Comparison of ENCODE assay signal across 20 cellular contexts in the genomic region with DNA sequence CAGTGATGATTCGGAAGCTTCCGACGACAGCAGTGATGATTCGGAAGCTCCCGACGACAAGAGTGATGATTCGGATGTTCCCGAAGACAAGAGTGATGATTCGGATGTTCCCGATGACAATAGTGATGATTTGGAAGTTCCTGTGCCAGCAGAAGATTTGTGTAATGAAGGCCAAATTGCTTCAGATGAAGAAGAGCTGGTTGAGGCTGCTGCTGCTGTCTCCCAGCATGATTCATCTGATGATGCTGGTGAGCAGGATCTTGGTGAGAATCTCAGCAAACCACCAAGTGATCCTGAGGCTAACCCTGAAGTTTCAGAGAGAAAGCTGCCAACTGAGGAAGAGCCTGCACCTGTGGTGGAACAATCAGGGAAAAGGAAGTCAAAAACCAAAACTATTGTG. TPM values are rescaled to one million over a fixed set of nuclear protein-coding genes. Genes with fewer than 3 reads are reported as not detected.
DNase-seq lines count a peak whose midpoint lies in the region; ATAC-seq lines count a peak whose summit lies in the region.
"Had no signal": no experiment of that assay in that cellular context is flagged by ENCODE, and none has a peak within 500 bp of the region (broad histone marks: within the 10 kb centered on the region; RNA-seq: fewer than 3 reads in every experiment).

No MANE protein-coding gene starts in this region.

- peak; percentile 2 for DNase-seq in ELR (ENCODE audit: low read depth)
- no peak for DNase-seq in immature natural killer cell
- DNase-seq in natural killer cell treated with Interleukin-12 subunit alpha and Interleukin-12 subunit beta and Interleukin-15 and Interleukin-18, amount 100 ng/mL, for 72 hours (ENCODE audit: low spot score): no peak
- no peak for DNase-seq in SW480 (ENCODE audit: low spot score)
- DNase-seq in NCI-H1092 (lab: John Stamatoyannopoulos, UW): no peak
- DNase-seq: activated gamma-delta T cell treated with Interleukin-2 at 50 U/mL for 16 hours, body of pancreas, DND-41, erythroblast, left colon, NCI-H187 treated with DMSO at 0.1 percent for 48 hours, NCI-H345, PC-9, spleen, thyroid gland had no signal

- no peak overlapping the region for H2AFZ ChIP-seq in ACC112 (ENCODE audit: low read length, unreplicated experiment)
- H2AFZ ChIP-seq: neural progenitor cell, PC-9 had no signal

- peak overlapping the region; percentile 49; the same call in 1 of the 2 replicates for H3K27ac ChIP-seq in ACC112 (ENCODE audit: low read depth, low read length)
- H3K27ac ChIP-seq: body of pancreas, neural progenitor cell, PC-9, SJSA1, spleen, thyroid gland had no signal

- H3K79me2 ChIP-seq in ACC112 (ENCODE audit: control insufficient read depth, insufficient read depth, low read length, unreplicated experiment): no peaks in the 10 kb centered on the region

- H3K27ac Mint-ChIP-seq in activated T-helper 17 cell treated with anti-CD3 and anti-CD28 coated beads, Interleukin-2, amount 50 U/mL, for 72 hours: peak overlapping the region; percentile 93
- peak overlapping the region; percentile 17 to 77 (median 56) for H3K27ac Mint-ChIP-seq in immature natural killer cell
- no peak overlapping the region for H3K27ac Mint-ChIP-seq in natural killer cell treated with Interleukin-12 subunit alpha and Interleukin-12 subunit beta and Interleukin-15 and Interleukin-18, amount 100 ng/mL, for 72 hours
- H3K27ac Mint-ChIP-seq: neural progenitor cell had no signal

- H3K4me3 Mint-ChIP-seq in activated T-helper 17 cell treated with anti-CD3 and anti-CD28 coated beads, Interleukin-2, amount 50 U/mL, for 72 hours: peak overlapping the region; percentile 59
- no peak overlapping the region for H3K4me3 Mint-ChIP-seq in immature natural killer cell
- no peak overlapping the region for H3K4me3 Mint-ChIP-seq in natural killer cell treated with Interleukin-12 subunit alpha and Interleukin-12 subunit beta and Interleukin-15 and Interleukin-18, amount 100 ng/mL, for 72 hours

- H3K36me3 Mint-ChIP-seq in activated T-helper 17 cell treated with anti-CD3 and anti-CD28 coated beads, Interleukin-2, amount 50 U/mL, for 72 hours (ENCODE audit: low read depth): peaks cover 93% of the 10 kb centered on the region
- peaks cover 24 to 56% (median 36%) of the 10 kb centered on the region in 3 donors for H3K36me3 Mint-ChIP-seq in immature natural killer cell
- H3K36me3 Mint-ChIP-seq in natural killer cell treated with Interleukin-12 subunit alpha and Interleukin-12 subunit beta and Interleukin-15 and Interleukin-18, amount 100 ng/mL, for 72 hours: peaks cover 29% of the 10 kb centered on the region

- H3K4me1 ChIP-seq in ACC112 (ENCODE audit: control insufficient read depth, insufficient read depth, low read length, unreplicated experiment): no peaks in the 10 kb centered on the region
- H3K4me1 ChIP-seq: body of pancreas, neural progenitor cell, SJSA1, thyroid gland had no signal

- peak; percentile 59 for ATAC-seq in activated T-helper 17 cell treated with anti-CD3 and anti-CD28 coated beads, Interleukin-2, amount 50 U/mL, for 72 hours (replicated peaks)
- no peak for ATAC-seq in natural killer cell treated with Interleukin-12 subunit alpha and Interleukin-12 subunit beta and Interleukin-15 and Interleukin-18, amount 100 ng/mL, for 72 hours
- no peak for ATAC-seq in GM21515 (IDR thresholded peaks at IDR 0.05; ENCODE audit: unreplicated experiment)
- ATAC-seq: body of pancreas, left colon had no signal

- H3K27me3 ChIP-seq in ACC112 (ENCODE audit: insufficient read depth, low read length): no peaks in the 10 kb centered on the region
- H3K27me3 ChIP-seq: body of pancreas, neural progenitor cell, SJSA1, spleen, thyroid gland had no signal

- H3K9me3 Mint-ChIP-seq in activated T-helper 17 cell treated with anti-CD3 and anti-CD28 coated beads, Interleukin-2, amount 50 U/mL, for 72 hours: peaks cover 4% of the 10 kb centered on the region
- H3K9me3 Mint-ChIP-seq in immature natural killer cell: no peaks in the 10 kb centered on the region
- no peaks in the 10 kb centered on the region for H3K9me3 Mint-ChIP-seq in natural killer cell treated with Interleukin-12 subunit alpha and Interleukin-12 subunit beta and Interleukin-15 and Interleukin-18, amount 100 ng/mL, for 72 hours

- H3K4me1 Mint-ChIP-seq in activated T-helper 17 cell treated with anti-CD3 and anti-CD28 coated beads, Interleukin-2, amount 50 U/mL, for 72 hours: peaks cover 23% of the 10 kb centered on the region
- peaks cover 39 to 58% of the 10 kb centered on the region in 2 donors for H3K4me1 Mint-ChIP-seq in immature natural killer cell
- H3K4me1 Mint-ChIP-seq in natural killer cell treated with Interleukin-12 subunit alpha and Interleukin-12 subunit beta and Interleukin-15 and Interleukin-18, amount 100 ng/mL, for 72 hours (ENCODE audit: low read depth in 2 of 2): peaks cover 29 to 32% of the 10 kb centered on the region in 2 donors
- H3K4me1 Mint-ChIP-seq: neural progenitor cell had no signal

- peaks cover 5% of the 10 kb centered on the region; the same call in 1 of the 2 replicates for H3K36me3 ChIP-seq in ACC112 (ENCODE audit: insufficient read depth, low read length)
- H3K36me3 ChIP-seq: neural progenitor cell had no signal

- H3K4me3 ChIP-seq in ACC112 (ENCODE audit: low read depth, low read length): no peak overlapping the region
- H3K4me3 ChIP-seq: body of pancreas, neural progenitor cell, PC-9, SJSA1, spleen, thyroid gland had no signal

- no peaks in the 10 kb centered on the region for H3K27me3 Mint-ChIP-seq in activated T-helper 17 cell treated with anti-CD3 and anti-CD28 coated beads, Interleukin-2, amount 50 U/mL, for 72 hours
- H3K27me3 Mint-ChIP-seq in immature natural killer cell (ENCODE audit: low read depth in 3 of 3): peaks cover 0 to 2% (median 2%) of the 10 kb centered on the region in 3 donors
- H3K27me3 Mint-ChIP-seq in natural killer cell treated with Interleukin-12 subunit alpha and Interleukin-12 subunit beta and Interleukin-15 and Interleukin-18, amount 100 ng/mL, for 72 hours: peaks cover 0 to 2% of the 10 kb centered on the region in 2 donors

RNA-seq across cellular contexts. Expression of a gene that starts 14.2 kb away (rescaled TPM):
- 1 to 10 TPM; 4.5 to 9.9 TPM for total RNA-seq in activated T-helper 17 cell treated with anti-CD3 and anti-CD28 coated beads, Interleukin-2, amount 50 U/mL, for 72 hours
- polyA plus RNA-seq in immature natural killer cell: 100 to 1,000 TPM in 1 of 3 donors, 10 to 100 TPM in 2; 31.1 to 108 (median 34.3) TPM
- 10 to 100 TPM in 1 of 2 donors, 1 to 10 TPM in 1; 2.7 to 14.8 TPM for total RNA-seq in natural killer cell treated with Interleukin-12 subunit alpha and Interleukin-12 subunit beta and Interleukin-15 and Interleukin-18, amount 100 ng/mL, for 72 hours
- total RNA-seq: PC-9, SJSA1 had no signal

RNA-seq across cellular contexts. Expression of a gene that starts 25.9 kb away (rescaled TPM):
- 10 to 100 TPM in 1 of 2 donors, 1 to 10 TPM in 1; 4.9 to 10.7 TPM for total RNA-seq in activated T-helper 17 cell treated with anti-CD3 and anti-CD28 coated beads, Interleukin-2, amount 50 U/mL, for 72 hours
- 1 to 10 TPM in 2 of 3 donors, under 1 TPM in 1; 0.63 to 1.8 (median 1.3) TPM for polyA plus RNA-seq in immature natural killer cell
- total RNA-seq in natural killer cell treated with Interleukin-12 subunit alpha and Interleukin-12 subunit beta and Interleukin-15 and Interleukin-18, amount 100 ng/mL, for 72 hours: 1 to 10 TPM; 5.5 to 6.1 TPM

Comparison
In these comparisons a context has a peak if more than half of its experiments do, and no peak if none do; other contexts are left out.
1. H3K27ac Mint-ChIP-seq: peak in activated T-helper 17 cell treated with anti-CD3 and anti-CD28 coated beads, Interleukin-2, amount 50 U/mL, for 72 hours (single experiment) and immature natural killer cell (6 of 6); none in natural killer cell treated with Interleukin-12 subunit alpha and Interleukin-12 subunit beta and Interleukin-15 and Interleukin-18, amount 100 ng/mL, for 72 hours (0 of 2).